Comparison of ENCODE assay signal across 18 cellular contexts in genomic region chr7:8015095-8015745, GRCh38. TPM values are rescaled to one million over a fixed set of nuclear protein-coding genes. Genes with fewer than 3 reads are reported as not detected.
DNase-seq lines count a peak whose midpoint lies in the region; ATAC-seq and TF ChIP-seq lines count a peak whose summit lies in the region.
"Had no signal": no experiment of that assay in that cellular context is flagged by ENCODE, and none has a peak within 500 bp of the region (broad histone marks: within the 10 kb centered on the region; RNA-seq: fewer than 3 reads in every experiment).

No MANE protein-coding gene starts in this region.

- POLR2A ChIA-PET in CD8-positive, alpha-beta T cell (lab: Charles Lee): interaction anchor here (0.7 kb wide), 1 partner anchor 51 kb away, joined by 3 read pairs; no protein-coding TSS in a partner anchor
- POLR2A ChIA-PET in A673 (lab: Charles Lee; ENCODE audit: low non-redundant PET): no interaction called here

- peak in 1 of 7 experiments; percentile 6 for DNase-seq in CD8-positive, alpha-beta T cell
- DNase-seq in Jurkat, Clone E6-1 (ENCODE audit: low read depth, low spot score): peak; percentile 41
- DNase-seq in activated naive CD8-positive, alpha-beta T cell treated with anti-CD3 and anti-CD28 coated beads for 36 hours: no peak
- DNase-seq in natural killer cell (no peak), A673 (ENCODE audit: low spot score) (no peak), inferior parietal cortex (ENCODE audit: extremely low spot score) (no peak)
- DNase-seq: activated CD4-positive, alpha-beta T cell treated with anti-CD3 and anti-CD28 coated beads, Interleukin-2, amount 50 U/mL, for 4 hours; GF-D8; H7; lower lobe of right lung; NCI-H1092; NCI-H2081; NCI-H446 treated with DMSO at 0.1 percent for 48 hours; sigmoid colon; stomach had no signal

- intact Hi-C loops in CD8-positive, alpha-beta T cell (cut with DNase I, micrococcal nuclease): loop anchor here (5.0 kb wide), 1 partner anchor 43 kb away; no protein-coding TSS in a partner anchor
- intact Hi-C loops in natural killer cell (cut with micrococcal nuclease) (loop anchor here (2.0 kb wide), 2 partner anchors 44 to 114 kb away; no protein-coding TSS in a partner anchor), A673 (cut with micrococcal nuclease; ENCODE audit: unreplicated experiment) (no loop called here)

- no peak overlapping the region for H3K4me3 ChIP-seq in CD8-positive, alpha-beta T cell (ENCODE audit: low read depth, low read length)
- no peak overlapping the region for H3K4me3 ChIP-seq in Jurkat, Clone E6-1 (ENCODE audit: low read length)
- no peak overlapping the region for H3K4me3 ChIP-seq in A673 (ENCODE audit: low read depth, low read length, poor library complexity, severe bottlenecking)
- H3K4me3 ChIP-seq: lower lobe of right lung, sigmoid colon, stomach had no signal

- H3K4me1 ChIP-seq in CD8-positive, alpha-beta T cell (ENCODE audit: insufficient read depth, low read length): peaks cover 26% of the 10 kb centered on the region
- H3K4me1 ChIP-seq in A673 (ENCODE audit: insufficient read depth, low read length, poor library complexity, severe bottlenecking): no peaks in the 10 kb centered on the region
- H3K4me1 ChIP-seq: sigmoid colon had no signal

- no peak overlapping the region for H3K27ac ChIP-seq in CD8-positive, alpha-beta T cell (ENCODE audit: low read depth, low read length)
- no peak overlapping the region for H3K27ac ChIP-seq in A673 (ENCODE audit: low read depth, low read length, poor library complexity, severe bottlenecking)
- H3K27ac ChIP-seq: KMS-11, lower lobe of right lung, sigmoid colon, stomach had no signal

- no peak for TF ChIP-seq CTCF in CD8-positive, alpha-beta T cell (IDR thresholded peaks at IDR 0.05)
- TF ChIP-seq CTCF in natural killer cell (IDR thresholded peaks at IDR 0.05) (no peak), A673 (conservative IDR thresholded peaks at IDR 0.05; ENCODE audit: low read depth, low read length) (no peak)

- ATAC-seq in CD8-positive, alpha-beta T cell: peak; percentile 84
- ATAC-seq in natural killer cell: peak; percentile 84 to 90 (median 86)
- ATAC-seq in HG02938 (IDR thresholded peaks at IDR 0.05; ENCODE audit: unreplicated experiment): no peak
- ATAC-seq: SK-N-SH treated with all-trans-retinoic acid at 6 μM for 48 hours had no signal

- no TSS peak for BruUV-seq in A673 (replicated peaks; lab: Mats Ljungman, UMichigan)

- H3K27me3 ChIP-seq in CD8-positive, alpha-beta T cell (ENCODE audit: insufficient read depth, low read length): no peaks in the 10 kb centered on the region
- H3K27me3 ChIP-seq in A673 (replicated peaks; ENCODE audit: insufficient read depth, low read depth, low read length, poor library complexity): no peaks in the 10 kb centered on the region
- H3K27me3 ChIP-seq: sigmoid colon, stomach had no signal

- H3K27me3 Mint-ChIP-seq in CD8-positive, alpha-beta T cell (ENCODE audit: low read depth): no peaks in the 10 kb centered on the region
- no peaks in the 10 kb centered on the region for H3K27me3 Mint-ChIP-seq in activated naive CD8-positive, alpha-beta T cell treated with anti-CD3 and anti-CD28 coated beads for 36 hours
- H3K27me3 Mint-ChIP-seq in natural killer cell (ENCODE audit: low read depth in 2 of 2): no peaks in the 10 kb centered on the region

- H3K9me3 ChIP-seq in CD8-positive, alpha-beta T cell (ENCODE audit: low read length): no peaks in the 10 kb centered on the region
- no peaks in the 10 kb centered on the region for H3K9me3 ChIP-seq in A673 (ENCODE audit: low read depth, low read length, poor library complexity, severe bottlenecking)
- H3K9me3 ChIP-seq: lower lobe of right lung, sigmoid colon, stomach had no signal

- H3K36me3 Mint-ChIP-seq in CD8-positive, alpha-beta T cell: peaks cover 20% of the 10 kb centered on the region
- H3K36me3 Mint-ChIP-seq in activated naive CD8-positive, alpha-beta T cell treated with anti-CD3 and anti-CD28 coated beads for 36 hours: peaks cover 14% of the 10 kb centered on the region
- no peaks in the 10 kb centered on the region for H3K36me3 Mint-ChIP-seq in natural killer cell

- peak overlapping the region; percentile 83 for H3K27ac Mint-ChIP-seq in CD8-positive, alpha-beta T cell
- peak overlapping the region; percentile 66 for H3K27ac Mint-ChIP-seq in activated naive CD8-positive, alpha-beta T cell treated with anti-CD3 and anti-CD28 coated beads for 36 hours
- H3K27ac Mint-ChIP-seq in natural killer cell: peak overlapping the region; percentile 87 to 93

- CTCF ChIA-PET in CD8-positive, alpha-beta T cell (lab: Charles Lee): no interaction called here
- CTCF ChIA-PET in A673 (lab: Charles Lee): no interaction called here

- H3K36me3 ChIP-seq in CD8-positive, alpha-beta T cell (ENCODE audit: insufficient read depth, low read length): no peaks in the 10 kb centered on the region
- no peaks in the 10 kb centered on the region for H3K36me3 ChIP-seq in A673 (ENCODE audit: insufficient read depth, low read length, poor library complexity, severe bottlenecking)
- H3K36me3 ChIP-seq: lower lobe of right lung, sigmoid colon had no signal

- H3K9me3 Mint-ChIP-seq in CD8-positive, alpha-beta T cell: no peaks in the 10 kb centered on the region
- H3K9me3 Mint-ChIP-seq in activated naive CD8-positive, alpha-beta T cell treated with anti-CD3 and anti-CD28 coated beads for 36 hours: peaks cover 4% of the 10 kb centered on the region
- H3K9me3 Mint-ChIP-seq in natural killer cell: no peaks in the 10 kb centered on the region

- peak overlapping the region; percentile 53 for H3K4me3 Mint-ChIP-seq in CD8-positive, alpha-beta T cell
- H3K4me3 Mint-ChIP-seq in activated naive CD8-positive, alpha-beta T cell treated with anti-CD3 and anti-CD28 coated beads for 36 hours: no peak overlapping the region
- peak overlapping the region; percentile 87 for H3K4me3 Mint-ChIP-seq in natural killer cell

- peaks cover 46% of the 10 kb centered on the region for H3K4me1 Mint-ChIP-seq in CD8-positive, alpha-beta T cell (ENCODE audit: low read depth)
- peaks cover 38% of the 10 kb centered on the region for H3K4me1 Mint-ChIP-seq in activated naive CD8-positive, alpha-beta T cell treated with anti-CD3 and anti-CD28 coated beads for 36 hours
- H3K4me1 Mint-ChIP-seq in natural killer cell: peaks cover 50 to 61% of the 10 kb centered on the region in 2 donors

RNA-seq across cellular contexts. Expression of gene GLCCI1, which starts 46.6 kb away (rescaled TPM):
- 10 to 100 TPM; 21.8 to 23.6 TPM for total RNA-seq in CD8-positive, alpha-beta T cell
- polyA plus RNA-seq in Jurkat, Clone E6-1 (2012; ENCODE audit: insufficient read depth, insufficient read length): 30.9 TPM
- total RNA-seq in activated naive CD8-positive, alpha-beta T cell treated with anti-CD3 and anti-CD28 coated beads for 36 hours: 1 to 10 TPM; 6.9 to 9.0 TPM
- total RNA-seq in natural killer cell (100 to 1,000 TPM in 1 of 3 donors, 10 to 100 TPM in 2; 70.5 to 132 (median 79.6) TPM), A673 (2021) (6.9 and 9.9 TPM in 2 replicates)
